31 cellular contexts compared by ENCODE assay signal in genomic region chr22:50253046-50253580, GRCh38.
"Had no signal": no experiment of that assay in that cellular context is flagged by ENCODE, and none has a peak within 500 bp of the region (broad histone marks: within the 10 kb centered on the region; RNA-seq: fewer than 3 reads in every experiment).

No MANE protein-coding gene starts in this region.

- H3K9me3 Mint-ChIP-seq: activated CD4-positive, alpha-beta memory T cell treated with anti-CD3 and anti-CD28 coated beads, Interleukin-2, amount 10 ng/mL, durations not matched to agents 7 days and 5 days; activated naive CD8-positive, alpha-beta T cell treated with anti-CD3 and anti-CD28 coated beads for 36 hours; activated T-cell treated with anti-CD3 and anti-CD28 coated beads, Interleukin-2, amount 50 U/mL, for 72 hours; activated T-helper 17 cell treated with anti-CD3 and anti-CD28 coated beads, Interleukin-2, amount 50 U/mL, for 72 hours; central memory CD8-positive, alpha-beta T cell had no signal

- H3K4me3 Mint-ChIP-seq: activated CD4-positive, alpha-beta memory T cell treated with anti-CD3 and anti-CD28 coated beads, Interleukin-2, amount 10 ng/mL, durations not matched to agents 7 days and 5 days; activated CD8-positive, alpha-beta memory T cell treated with anti-CD3 and anti-CD28 coated beads, Interleukin-2, amount 10 ng/mL, durations not matched to agents 7 days and 5 days; activated naive CD8-positive, alpha-beta T cell treated with anti-CD3 and anti-CD28 coated beads for 36 hours; activated T-cell treated with anti-CD3 and anti-CD28 coated beads, Interleukin-2, amount 50 U/mL, for 72 hours; activated T-helper 17 cell treated with anti-CD3 and anti-CD28 coated beads, Interleukin-2, amount 50 U/mL, for 72 hours had no signal

- H3K27me3 Mint-ChIP-seq: activated CD4-positive, alpha-beta memory T cell treated with anti-CD3 and anti-CD28 coated beads, Interleukin-2, amount 10 ng/mL, durations not matched to agents 7 days and 5 days; activated CD8-positive, alpha-beta memory T cell treated with anti-CD3 and anti-CD28 coated beads, Interleukin-2, amount 10 ng/mL, durations not matched to agents 7 days and 5 days; activated naive CD8-positive, alpha-beta T cell treated with anti-CD3 and anti-CD28 coated beads for 36 hours; activated T-helper 17 cell treated with anti-CD3 and anti-CD28 coated beads, Interleukin-2, amount 50 U/mL, for 72 hours; central memory CD8-positive, alpha-beta T cell had no signal

- H3K9me3 ChIP-seq: Peyer's patch had no signal

- H3K36me3 ChIP-seq: cardiac muscle cell had no signal

- ATAC-seq: activated CD8-positive, alpha-beta memory T cell treated with anti-CD3 and anti-CD28 coated beads, Interleukin-2, amount 10 ng/mL, durations not matched to agents 7 days and 5 days; activated T-helper 17 cell treated with anti-CD3 and anti-CD28 coated beads, Interleukin-2, amount 50 U/mL, for 72 hours had no signal

- H3K27ac ChIP-seq: cardiac muscle cell, WERI-Rb-1 had no signal

- DNase-seq: activated CD4-positive, alpha-beta memory T cell treated with anti-CD3 and anti-CD28 coated beads, Interleukin-2, amount 10 ng/mL, durations not matched to agents 7 days and 5 days; activated CD4-positive, alpha-beta T cell treated with anti-CD3 and anti-CD28 coated beads for 1 hour; activated CD4-positive, alpha-beta T cell treated with anti-CD3 and anti-CD28 coated beads for 48 hours; activated CD4-positive, CD25-positive, alpha-beta regulatory T cell; activated CD8-positive, alpha-beta memory T cell treated with anti-CD3 and anti-CD28 coated beads for 24 hours; activated CD8-positive, alpha-beta memory T cell treated with anti-CD3 and anti-CD28 coated beads, Interleukin-2, amount 10 ng/mL, durations not matched to agents 7 days and 5 days; activated CD8-positive, alpha-beta memory T cell treated with anti-CD3 and anti-CD28 coated beads, Interleukin-2, amount 50 U/mL, for 48 hours; activated effector memory CD4-positive, alpha-beta T cell treated with anti-CD3 and anti-CD28 coated beads, Interleukin-2, amount 50 U/mL, for 16 hours; activated naive CD4-positive, alpha-beta T cell; activated naive CD4-positive, alpha-beta T cell treated with anti-CD3 and anti-CD28 coated beads, Interleukin-2, amount 50 U/mL, for 16 hours; activated naive CD8-positive, alpha-beta T cell treated with anti-CD3 and anti-CD28 coated beads for 36 hours; activated T-cell treated with anti-CD3 and anti-CD28 coated beads, Interleukin-2, amount 50 U/mL, for 72 hours; amniotic stem cell; NCI-H1105; NCI-H1417 treated with DMSO at 0.1 percent for 48 hours; NCI-H187 treated with DMSO at 0.1 percent for 48 hours; NCI-H2081 treated with DMSO at 0.1 percent for 48 hours; NCI-H345; NCI-H524 treated with DMSO at 0.1 percent for 48 hours; PC-3; Peyer's patch; Right ventricle myocardium superior; RPMI8226; SW 1271; T-helper 1 cell; T-helper 2 cell; T-helper 9 cell had no signal

- H3K27me3 ChIP-seq: cardiac muscle cell, Peyer's patch had no signal

- H3K4me3 ChIP-seq: cardiac muscle cell, Peyer's patch had no signal

- H3K4me1 Mint-ChIP-seq: activated T-helper 17 cell treated with anti-CD3 and anti-CD28 coated beads, Interleukin-2, amount 50 U/mL, for 72 hours had no signal

- H3K27ac Mint-ChIP-seq: activated CD4-positive, alpha-beta memory T cell treated with anti-CD3 and anti-CD28 coated beads, Interleukin-2, amount 10 ng/mL, durations not matched to agents 7 days and 5 days; activated CD8-positive, alpha-beta memory T cell treated with anti-CD3 and anti-CD28 coated beads, Interleukin-2, amount 10 ng/mL, durations not matched to agents 7 days and 5 days; activated naive CD8-positive, alpha-beta T cell treated with anti-CD3 and anti-CD28 coated beads for 36 hours; activated T-cell treated with anti-CD3 and anti-CD28 coated beads, Interleukin-2, amount 50 U/mL, for 72 hours; activated T-helper 17 cell treated with anti-CD3 and anti-CD28 coated beads, Interleukin-2, amount 50 U/mL, for 72 hours had no signal

- H3K36me3 Mint-ChIP-seq: activated CD8-positive, alpha-beta memory T cell treated with anti-CD3 and anti-CD28 coated beads, Interleukin-2, amount 10 ng/mL, durations not matched to agents 7 days and 5 days; activated naive CD8-positive, alpha-beta T cell treated with anti-CD3 and anti-CD28 coated beads for 36 hours had no signal
